ENCODE assay signal across 28 cellular contexts in the genomic region with DNA sequence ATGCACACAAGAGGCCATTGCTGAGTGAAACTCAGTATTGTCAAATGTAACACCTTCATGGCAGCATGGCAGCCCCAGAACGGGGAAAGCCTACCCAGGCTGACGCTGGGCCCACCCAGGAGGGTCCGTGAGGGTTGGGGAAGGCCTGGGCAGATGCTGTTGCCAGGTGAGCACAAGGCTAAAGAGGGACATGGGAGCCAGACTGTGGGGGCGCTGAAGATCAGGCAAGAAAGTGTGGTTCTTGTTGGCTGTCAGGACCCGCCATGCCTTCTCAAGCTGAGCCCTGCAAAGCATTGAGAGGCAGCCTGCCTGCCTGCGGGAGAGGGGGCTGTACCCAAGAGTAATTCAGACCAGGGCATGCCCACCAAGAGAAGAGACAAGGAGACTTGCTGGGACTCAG.
"Had no signal": no experiment of that assay in that cellular context is flagged by ENCODE, and none has a peak within 500 bp of the region (broad histone marks: within the 10 kb centered on the region; RNA-seq: fewer than 3 reads in every experiment).

No MANE protein-coding gene starts in this region.

- H3K27me3 ChIP-seq: colonic mucosa, gastrocnemius medialis, sigmoid colon, testis, tibial artery had no signal

- DNase-seq: colonic mucosa; effector CD8-positive, alpha-beta T cell; endodermal cell; foreskin fibroblast; gastrocnemius medialis; head of caudate nucleus; immature natural killer cell; islet precursor cell; kidney glomerular epithelial cell; left colon; left ventricle myocardium superior; lower lobe of right lung; naive thymus-derived CD8-positive, alpha-beta T cell; sigmoid colon; stimulated activated CD4-positive, alpha-beta T cell treated with anti-CD3 and anti-CD28 coated beads, Interleukin-2, amount 100 ng/mL, for 24 hours; stimulated activated CD4-positive, alpha-beta T cell treated with anti-CD3 and anti-CD28 coated beads, Interleukin-4, amount 100 ng/mL, for 24 hours; stimulated activated naive CD4-positive, alpha-beta T cell treated with Interleukin-2 at 50 U/mL for 16 hours; substantia nigra; testis; tibial artery had no signal

- H3K9me3 ChIP-seq: colonic mucosa, gastrocnemius medialis, lower lobe of right lung, prostate gland, sigmoid colon, testis, tibial artery had no signal

- H3K27ac ChIP-seq: colonic mucosa, epithelial cell of prostate, gastrocnemius medialis, lower lobe of right lung, parathyroid adenoma, prostate gland, sigmoid colon, testis, tibial artery had no signal

- H3K9me3 Mint-ChIP-seq: dendritic cell treated with granulocyte-macrophage colony-stimulating factor and Interleukin-4, amounts not matched to agents 40 ng/mL and 50 ng/mL, for 4 days; endodermal cell; immature natural killer cell; naive thymus-derived CD8-positive, alpha-beta T cell; stimulated activated effector memory CD8-positive, alpha-beta T cell treated with anti-CD3 and anti-CD28 coated beads, Interleukin-12 subunit alpha, Interleukin-12 subunit beta, amount 100 ng/mL, for 72 hours; type B pancreatic cell had no signal

- H3K27ac Mint-ChIP-seq: dendritic cell treated with granulocyte-macrophage colony-stimulating factor and Interleukin-4, amounts not matched to agents 40 ng/mL and 50 ng/mL, for 4 days; endodermal cell; immature natural killer cell; naive thymus-derived CD8-positive, alpha-beta T cell; stimulated activated effector memory CD8-positive, alpha-beta T cell treated with anti-CD3 and anti-CD28 coated beads, Interleukin-12 subunit alpha, Interleukin-12 subunit beta, amount 100 ng/mL, for 72 hours; type B pancreatic cell had no signal

- H3K27me3 Mint-ChIP-seq: dendritic cell treated with granulocyte-macrophage colony-stimulating factor and Interleukin-4, amounts not matched to agents 40 ng/mL and 50 ng/mL, for 4 days; naive thymus-derived CD8-positive, alpha-beta T cell; type B pancreatic cell had no signal

- H2AFZ ChIP-seq: parathyroid adenoma had no signal

- H3K4me1 ChIP-seq: colonic mucosa, lower lobe of right lung, parathyroid adenoma, prostate gland, testis had no signal

- H3K4me1 Mint-ChIP-seq: immature natural killer cell; naive thymus-derived CD8-positive, alpha-beta T cell; stimulated activated effector memory CD8-positive, alpha-beta T cell treated with anti-CD3 and anti-CD28 coated beads, Interleukin-12 subunit alpha, Interleukin-12 subunit beta, amount 100 ng/mL, for 72 hours had no signal

- H3K4me3 Mint-ChIP-seq: dendritic cell treated with granulocyte-macrophage colony-stimulating factor and Interleukin-4, amounts not matched to agents 40 ng/mL and 50 ng/mL, for 4 days; endodermal cell; immature natural killer cell; naive thymus-derived CD8-positive, alpha-beta T cell; stimulated activated effector memory CD8-positive, alpha-beta T cell treated with anti-CD3 and anti-CD28 coated beads, Interleukin-12 subunit alpha, Interleukin-12 subunit beta, amount 100 ng/mL, for 72 hours; type B pancreatic cell had no signal

- H3K79me2 ChIP-seq: parathyroid adenoma had no signal

- H3K36me3 Mint-ChIP-seq: immature natural killer cell; stimulated activated effector memory CD8-positive, alpha-beta T cell treated with anti-CD3 and anti-CD28 coated beads, Interleukin-12 subunit alpha, Interleukin-12 subunit beta, amount 100 ng/mL, for 72 hours; type B pancreatic cell had no signal

- ATAC-seq: esophagus mucosa; gastrocnemius medialis; left colon; left ventricle myocardium superior; lower lobe of right lung; naive thymus-derived CD8-positive, alpha-beta T cell; right cardiac atrium; stimulated activated effector memory CD8-positive, alpha-beta T cell treated with anti-CD3 and anti-CD28 coated beads, Interleukin-12 subunit alpha, Interleukin-12 subunit beta, amount 100 ng/mL, for 72 hours had no signal

- H3K36me3 ChIP-seq: colonic mucosa, gastrocnemius medialis, prostate gland had no signal

- H3K4me3 ChIP-seq: colonic mucosa, gastrocnemius medialis, lower lobe of right lung, prostate gland, sigmoid colon, testis, tibial artery had no signal
